Comparison of ENCODE assay signal across 15 cellular contexts in the genomic region with DNA sequence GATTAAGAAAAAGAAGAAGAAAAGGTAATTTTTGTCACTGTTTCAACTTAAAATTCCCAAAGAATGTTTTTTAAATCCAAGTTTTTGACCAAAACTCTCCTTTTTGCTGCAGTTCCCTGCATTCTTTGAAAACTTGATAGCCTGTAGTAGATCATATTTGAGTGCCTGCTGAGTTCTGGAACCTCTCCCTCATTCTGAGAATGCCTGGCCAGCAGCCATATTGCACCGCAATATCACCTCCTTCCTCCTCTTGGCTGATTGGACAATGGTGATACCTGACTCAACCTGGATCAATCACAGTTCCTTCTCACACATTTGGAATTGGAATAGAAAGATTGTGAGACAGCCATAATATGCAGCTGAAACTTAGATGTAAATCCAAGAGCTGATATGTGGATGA.
DNase-seq lines count a peak whose midpoint lies in the region; ATAC-seq and TF ChIP-seq lines count a peak whose summit lies in the region.
"Had no signal": no experiment of that assay in that cellular context is flagged by ENCODE, and none has a peak within 500 bp of the region (broad histone marks: within the 10 kb centered on the region; RNA-seq: fewer than 3 reads in every experiment).

No MANE protein-coding gene starts in this region.

- CTCF ChIA-PET in activated naive CD4-positive, alpha-beta T cell treated with anti-CD3 and anti-CD28 coated beads for 36 hours (lab: Charles Lee), result no interaction called here

- peaks cover 3% of the 10 kb centered on the region; the same call in 1 of the 2 replicates for H3K9me3 ChIP-seq in MG63
- H3K9me3 ChIP-seq: A549 had no signal

- TF ChIP-seq CTCF in astrocyte of the cerebellum (IDR thresholded peaks at IDR 0.05; ENCODE audit: low read depth, low read length, missing control alignments) (no peak), fibroblast of the aortic adventitia (IDR thresholded peaks at IDR 0.05; ENCODE audit: insufficient read depth, low read length) (no peak)

- no peak overlapping the region for H3K27ac Mint-ChIP-seq in activated naive CD4-positive, alpha-beta T cell treated with anti-CD3 and anti-CD28 coated beads for 36 hours
- H3K27ac Mint-ChIP-seq: CD14-positive monocyte; CD8-positive, alpha-beta T cell; GM23338 had no signal

- H3K4me3 ChIP-seq in MG63 (no peak overlapping the region), astrocyte of the cerebellum (ENCODE audit: low read depth, low read length) (no peak overlapping the region), fibroblast of the aortic adventitia (ENCODE audit: low read depth, low read length) (no peak overlapping the region)
- H3K4me3 ChIP-seq: A549, GM23338 had no signal

- no peaks in the 10 kb centered on the region for H3K36me3 Mint-ChIP-seq in activated naive CD4-positive, alpha-beta T cell treated with anti-CD3 and anti-CD28 coated beads for 36 hours (ENCODE audit: low read depth)
- H3K36me3 Mint-ChIP-seq: CD14-positive monocyte; CD8-positive, alpha-beta T cell had no signal

- peak; percentile 12 for DNase-seq in MG63
- peak; percentile 46 for DNase-seq in astrocyte of the cerebellum (ENCODE audit: low read depth)
- DNase-seq in fibroblast of the aortic adventitia (ENCODE audit: low read depth), result peak; percentile 50
- DNase-seq in cerebellar nuclear complex (lab: John Stamatoyannopoulos, UW), result no peak
- no peak for DNase-seq in activated naive CD4-positive, alpha-beta T cell treated with anti-CD3 and anti-CD28 coated beads for 36 hours
- DNase-seq: CD8-positive, alpha-beta T cell; COR-L47; DMS153; DND-41; GDM1; H7 had no signal

- H3K27me3 Mint-ChIP-seq in activated naive CD4-positive, alpha-beta T cell treated with anti-CD3 and anti-CD28 coated beads for 36 hours (ENCODE audit: low read depth), result peaks cover 14% of the 10 kb centered on the region

- no peaks in the 10 kb centered on the region for H3K4me1 Mint-ChIP-seq in activated naive CD4-positive, alpha-beta T cell treated with anti-CD3 and anti-CD28 coated beads for 36 hours (ENCODE audit: low read depth)
- H3K4me1 Mint-ChIP-seq: CD14-positive monocyte had no signal

- H3K9me3 Mint-ChIP-seq in activated naive CD4-positive, alpha-beta T cell treated with anti-CD3 and anti-CD28 coated beads for 36 hours, result peaks cover 4% of the 10 kb centered on the region
- H3K9me3 Mint-ChIP-seq: CD8-positive, alpha-beta T cell had no signal

- ATAC-seq in esophagus mucosa, result no peak
- ATAC-seq: A549; CD8-positive, alpha-beta T cell; GM23338 had no signal

- H3K27me3 ChIP-seq in MG63, result no peaks in the 10 kb centered on the region

- in situ Hi-C loops in astrocyte of the cerebellum (cut with HindIII; ENCODE audit: low sequenced_read_pairs), result no loop called here

- H3K4me3 Mint-ChIP-seq in activated naive CD4-positive, alpha-beta T cell treated with anti-CD3 and anti-CD28 coated beads for 36 hours, result no peak overlapping the region
- H3K4me3 Mint-ChIP-seq: CD14-positive monocyte; CD8-positive, alpha-beta T cell; GM23338 had no signal

- no peaks in the 10 kb centered on the region for H3K36me3 ChIP-seq in MG63

- intact Hi-C loops in activated naive CD4-positive, alpha-beta T cell treated with anti-CD3 and anti-CD28 coated beads for 36 hours (cut with micrococcal nuclease), result no loop called here

Comparison
In these comparisons a context has a peak if more than half of its experiments do, and no peak if none do; other contexts are left out.
1. DNase-seq: peak in MG63 (single experiment), astrocyte of the cerebellum (single experiment) and fibroblast of the aortic adventitia (single experiment); none in cerebellar nuclear complex (0 of 2) and activated naive CD4-positive, alpha-beta T cell treated with anti-CD3 and anti-CD28 coated beads for 36 hours (single experiment).